Comparison of ENCODE assay signal across 15 cellular contexts in the genomic region with DNA sequence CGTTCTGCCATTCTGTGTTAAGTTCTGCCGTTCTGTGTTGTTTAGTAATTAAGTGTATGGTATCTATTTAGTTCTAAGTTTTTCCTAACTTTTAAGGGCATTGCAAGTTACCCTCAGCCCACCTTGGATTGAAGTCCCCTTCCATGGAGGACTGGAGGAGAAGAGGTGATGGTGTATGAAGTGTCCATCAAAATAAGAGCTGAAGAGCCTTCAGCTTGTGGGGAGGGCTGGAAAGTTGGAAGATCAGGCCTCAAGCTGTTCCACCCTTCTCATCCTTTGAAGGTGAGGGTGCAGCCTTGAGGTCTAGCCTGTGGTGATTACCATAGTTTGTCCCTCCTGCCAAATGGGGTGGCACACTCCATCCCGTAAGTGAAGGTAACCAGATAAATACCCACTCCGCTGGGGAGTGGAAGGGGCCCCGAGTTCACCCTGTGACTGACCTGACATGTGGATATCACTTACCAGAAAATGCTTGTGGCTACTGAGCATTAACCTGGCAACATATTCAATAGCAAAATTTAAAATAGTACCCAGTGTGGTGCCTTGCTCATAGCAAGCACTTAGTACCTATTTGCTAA.
A peak's percentile ranks its signal among the peaks of the same experiment; 100 is the strongest.
DNase-seq lines count a peak whose midpoint lies in the region; ATAC-seq and TF ChIP-seq lines count a peak whose summit lies in the region.
"Had no signal": no experiment of that assay in that cellular context is flagged by ENCODE, and none has a peak within 500 bp of the region (broad histone marks: within the 10 kb centered on the region; RNA-seq: fewer than 3 reads in every experiment).

No MANE protein-coding gene starts in this region.

- intact Hi-C loops in Caco-2 (cut with micrococcal nuclease; ENCODE audit: unreplicated experiment) (no loop called here), OCI-LY7 (cut with micrococcal nuclease; ENCODE audit: unreplicated experiment) (no loop called here)
- intact Hi-C loops in naive thymus-derived CD4-positive, alpha-beta T cell (cut with micrococcal nuclease): loop anchor here (1.0 to 10.0 kb wide), 3 partner anchors 7 to 645 kb away; partner anchors contain the start of genes CLHC1 (in 1 of the 2), RPS27A (in 1 of the 2) and RTN4 (in 1 of the 2)

- H3K27ac ChIP-seq in SK-N-SH (ENCODE audit: low read depth in 2 of 2, low read length in 1 of 2) (peak overlapping the region; percentile 27 to 81; a peak in 3 of 4 replicates), OCI-LY7 (ENCODE audit: low read depth, low read length, poor library complexity, severe bottlenecking) (no peak overlapping the region)
- H3K27ac ChIP-seq in naive thymus-derived CD4-positive, alpha-beta T cell (ENCODE audit: low read depth, low read length): peak overlapping the region; percentile 70
- H3K27ac ChIP-seq: 22Rv1 had no signal

- peaks cover 66% of the 10 kb centered on the region for H3K36me3 Mint-ChIP-seq in Caco-2 (ENCODE audit: insufficient read depth, unreplicated experiment)
- H3K36me3 Mint-ChIP-seq in activated naive CD8-positive, alpha-beta T cell treated with anti-CD3 and anti-CD28 coated beads, Interleukin-2, amount 10 ng/mL, durations not matched to agents 7 days and 5 days: peaks cover 9% of the 10 kb centered on the region
- H3K36me3 Mint-ChIP-seq in naive thymus-derived CD4-positive, alpha-beta T cell: peaks cover 0 to 13% (median 0%) of the 10 kb centered on the region in 5 donors

- H3K4me1 Mint-ChIP-seq in Caco-2 (ENCODE audit: low read depth, unreplicated experiment): peaks cover 51% of the 10 kb centered on the region
- H3K4me1 Mint-ChIP-seq in activated naive CD8-positive, alpha-beta T cell treated with anti-CD3 and anti-CD28 coated beads, Interleukin-2, amount 10 ng/mL, durations not matched to agents 7 days and 5 days: peaks cover 77% of the 10 kb centered on the region
- H3K4me1 Mint-ChIP-seq in naive thymus-derived CD4-positive, alpha-beta T cell: peaks cover 70 to 100% (median 97%) of the 10 kb centered on the region in 7 donors

- H3K79me2 ChIP-seq in SK-N-SH (ENCODE audit: insufficient read depth) (peaks cover 99% of the 10 kb centered on the region), OCI-LY7 (ENCODE audit: insufficient read depth, low read depth, low read length) (peaks cover 93% of the 10 kb centered on the region)

- H3K9me2 ChIP-seq in SK-N-SH (no peaks in the 10 kb centered on the region), OCI-LY7 (ENCODE audit: insufficient read depth, low read length) (no peaks in the 10 kb centered on the region)

- H3K36me3 ChIP-seq in SK-N-SH (replicated peaks in 1 of 2; ENCODE audit: control insufficient read depth in 1 of 2, insufficient read depth in 2 of 2, low read length in 1 of 2) (peaks cover 4 to 14% of the 10 kb centered on the region in 2 experiments), Caco-2 (ENCODE audit: control insufficient read depth, insufficient read depth, low read length) (no peaks in the 10 kb centered on the region), OCI-LY7 (ENCODE audit: insufficient read depth, low read length) (no peaks in the 10 kb centered on the region)
- no peaks in the 10 kb centered on the region for H3K36me3 ChIP-seq in naive thymus-derived CD4-positive, alpha-beta T cell (ENCODE audit: control insufficient read depth in 2 of 3, insufficient read depth in 3 of 3, low read length in 3 of 3)

- no peak overlapping the region for H3K4me3 ChIP-seq in SK-N-SH (ENCODE audit: low read depth in 2 of 2, low read length in 1 of 2)
- H3K4me3 ChIP-seq in Caco-2 (ENCODE audit: low read depth, low read length): no peak overlapping the region
- no peak overlapping the region for H3K4me3 ChIP-seq in naive thymus-derived CD4-positive, alpha-beta T cell (ENCODE audit: low read length)
- no peak overlapping the region for H3K4me3 ChIP-seq in OCI-LY7 (ENCODE audit: low read depth, low read length, poor library complexity, severe bottlenecking)
- H3K4me3 ChIP-seq: PC-9, skin epidermis had no signal

- H3K4me1 ChIP-seq in SK-N-SH (ENCODE audit: control insufficient read depth in 1 of 2, insufficient read depth in 2 of 2, low read depth in 1 of 2, low read length in 1 of 2) (peaks cover 39 to 41% of the 10 kb centered on the region in 2 experiments; a peak in 3 of 4 replicates), Caco-2 (peaks cover 29% of the 10 kb centered on the region), OCI-LY7 (ENCODE audit: insufficient read depth, low read length, poor library complexity, severe bottlenecking) (peaks cover 83% of the 10 kb centered on the region)
- peaks cover 75 to 93% of the 10 kb centered on the region in 2 donors for H3K4me1 ChIP-seq in naive thymus-derived CD4-positive, alpha-beta T cell (ENCODE audit: control insufficient read depth in 2 of 2, insufficient read depth in 2 of 2, low read length in 2 of 2)

- no peak overlapping the region for H3K4me3 Mint-ChIP-seq in Caco-2 (ENCODE audit: unreplicated experiment)
- peak overlapping the region; percentile 42 for H3K4me3 Mint-ChIP-seq in activated naive CD8-positive, alpha-beta T cell treated with anti-CD3 and anti-CD28 coated beads, Interleukin-2, amount 10 ng/mL, durations not matched to agents 7 days and 5 days
- peak overlapping the region; percentile 46 to 93 (median 72) for H3K4me3 Mint-ChIP-seq in naive thymus-derived CD4-positive, alpha-beta T cell

- no peaks in the 10 kb centered on the region for H3K27me3 Mint-ChIP-seq in Caco-2 (ENCODE audit: insufficient read depth, unreplicated experiment)
- H3K27me3 Mint-ChIP-seq in activated naive CD8-positive, alpha-beta T cell treated with anti-CD3 and anti-CD28 coated beads, Interleukin-2, amount 10 ng/mL, durations not matched to agents 7 days and 5 days: no peaks in the 10 kb centered on the region
- no peaks in the 10 kb centered on the region for H3K27me3 Mint-ChIP-seq in naive thymus-derived CD4-positive, alpha-beta T cell

- WGBS in SK-N-SH (ENCODE audit: low lambda C conversion rate): 96% methylated on average over 5 of the region's 5 CpGs

- TF ChIP-seq EP300 in SK-N-SH (IDR thresholded peaks at IDR 0.05; ENCODE audit: borderline replicate concordance in 1 of 2, low read depth in 1 of 2, low read length in 1 of 2): no peak

- no peak overlapping the region for H3K4me2 ChIP-seq in SK-N-SH
- H3K4me2 ChIP-seq in OCI-LY7 (ENCODE audit: low read length): no peak overlapping the region; the same call in 1 of the 2 replicates
- H3K4me2 ChIP-seq: PC-9 had no signal

- peak overlapping the region; percentile 50 for H3K27ac Mint-ChIP-seq in Caco-2 (ENCODE audit: unreplicated experiment)
- H3K27ac Mint-ChIP-seq in activated naive CD8-positive, alpha-beta T cell treated with anti-CD3 and anti-CD28 coated beads, Interleukin-2, amount 10 ng/mL, durations not matched to agents 7 days and 5 days: peak overlapping the region; percentile 81
- H3K27ac Mint-ChIP-seq in naive thymus-derived CD4-positive, alpha-beta T cell: peak overlapping the region; percentile 12 to 98 (median 96)

- ATAC-seq in SK-N-SH treated with all-trans-retinoic acid at 6 μM for 48 hours: no peak
- ATAC-seq in activated naive CD8-positive, alpha-beta T cell treated with anti-CD3 and anti-CD28 coated beads, Interleukin-2, amount 10 ng/mL, durations not matched to agents 7 days and 5 days (ENCODE audit: low read depth): no peak
- no peak for ATAC-seq in naive thymus-derived CD4-positive, alpha-beta T cell

- H3K9me3 Mint-ChIP-seq in Caco-2 (ENCODE audit: unreplicated experiment): no peaks in the 10 kb centered on the region
- H3K9me3 Mint-ChIP-seq in activated naive CD8-positive, alpha-beta T cell treated with anti-CD3 and anti-CD28 coated beads, Interleukin-2, amount 10 ng/mL, durations not matched to agents 7 days and 5 days: no peaks in the 10 kb centered on the region
- H3K9me3 Mint-ChIP-seq in naive thymus-derived CD4-positive, alpha-beta T cell: peaks cover 0 to 1% (median 0%) of the 10 kb centered on the region in 11 donors

- POLR2A ChIA-PET in SK-N-SH (lab: Yijun Ruan, JAX) (no interaction called here), Caco-2 (lab: Charles Lee) (no interaction called here), OCI-LY7 (lab: Charles Lee) (interaction anchor here (0.9 to 1.4 kb wide), 3 partner anchors 10 to 40 kb away, joined by 3 to 4 read pairs (median 4); no protein-coding TSS in a partner anchor)
- POLR2A ChIA-PET in activated naive CD8-positive, alpha-beta T cell treated with anti-CD3 and anti-CD28 coated beads, Interleukin-2, amount 10 ng/mL, durations not matched to agents 7 days and 5 days (lab: Charles Lee): interaction anchor here (0.9 to 1.4 kb wide), 3 partner anchors 10 to 29 kb away, joined by 3 to 6 read pairs (median 3); no protein-coding TSS in a partner anchor
- POLR2A ChIA-PET in naive thymus-derived CD4-positive, alpha-beta T cell (lab: Charles Lee): interaction anchor here (0.6 to 4.2 kb wide), 6 partner anchors 8 to 29 kb away, joined by 3 to 33 read pairs (median 10); no protein-coding TSS in a partner anchor

- H4K20me1 ChIP-seq in SK-N-SH (ENCODE audit: insufficient read depth): peaks cover 65% of the 10 kb centered on the region
- H4K20me1 ChIP-seq in OCI-LY7 (ENCODE audit: insufficient read depth, low read length): peaks cover 11% of the 10 kb centered on the region; the same call in 1 of the 2 replicates

- H3K27me3 ChIP-seq in SK-N-SH (ENCODE audit: insufficient read depth) (no peaks in the 10 kb centered on the region), Caco-2 (replicated peaks; ENCODE audit: control insufficient read depth, insufficient read depth, low read length) (no peaks in the 10 kb centered on the region)
- no peaks in the 10 kb centered on the region for H3K27me3 ChIP-seq in naive thymus-derived CD4-positive, alpha-beta T cell (ENCODE audit: control insufficient read depth in 2 of 2, insufficient read depth in 2 of 2, low read length in 2 of 2)

- TF ChIP-seq CTCF in SK-N-SH (IDR thresholded peaks at IDR 0.05) (no peak), Caco-2 (IDR thresholded peaks at IDR 0.05; ENCODE audit: insufficient read depth in 1 of 2, low read depth in 1 of 2, low read length in 1 of 2, severe bottlenecking in 1 of 2, unreplicated experiment in 1 of 2) (no peak), OCI-LY7 (conservative IDR thresholded peaks at IDR 0.05; ENCODE audit: low read length) (no peak)

- DNase-seq in SK-N-SH: no peak
- no peak for DNase-seq in Caco-2
- no peak for DNase-seq in activated naive CD8-positive, alpha-beta T cell treated with anti-CD3 and anti-CD28 coated beads, Interleukin-2, amount 10 ng/mL, durations not matched to agents 7 days and 5 days
- no peak for DNase-seq in naive thymus-derived CD4-positive, alpha-beta T cell
- no peak for DNase-seq in mesenteric fat pad (ENCODE audit: low spot score)
- no peak for DNase-seq in OCI-LY7 (ENCODE audit: low spot score)
- no peak for DNase-seq in iPS-NIHi11 (ENCODE audit: low spot score)
- DNase-seq: hippocampal formation, NCI-H1694, NCI-H510A, occipital lobe, PC-9 had no signal

- H2AFZ ChIP-seq in SK-N-SH (ENCODE audit: low read depth) (no peak overlapping the region), OCI-LY7 (ENCODE audit: low read length) (no peak overlapping the region)
- H2AFZ ChIP-seq: PC-9 had no signal

- BruUV-seq in Caco-2 (replicated peaks; lab: Mats Ljungman, UMichigan): no TSS peak
- no TSS peak for BruUV-seq in OCI-LY7 (replicated peaks; lab: Mats Ljungman, UMichigan)

- CTCF ChIA-PET in SK-N-SH (lab: Yijun Ruan, JAX): interaction anchor here (0.8 to 1.5 kb wide), 3 partner anchors 23 to 117 kb away, joined by 3 read pairs; no protein-coding TSS in a partner anchor
- CTCF ChIA-PET in Caco-2 (lab: Charles Lee): no interaction called here
- CTCF ChIA-PET in naive thymus-derived CD4-positive, alpha-beta T cell (lab: Charles Lee): interaction anchor here (1.5 to 1.8 kb wide), 2 partner anchors 10 to 13 kb away, joined by 3 to 5 read pairs; no protein-coding TSS in a partner anchor
- CTCF ChIA-PET in OCI-LY7 (lab: Charles Lee; ENCODE audit: unreplicated experiment): no interaction called here

- no peak overlapping the region for H3K9ac ChIP-seq in SK-N-SH

- H3K9me3 ChIP-seq in SK-N-SH (no peaks in the 10 kb centered on the region), Caco-2 (no peaks in the 10 kb centered on the region), OCI-LY7 (ENCODE audit: low read length) (no peaks in the 10 kb centered on the region)
- no peaks in the 10 kb centered on the region for H3K9me3 ChIP-seq in naive thymus-derived CD4-positive, alpha-beta T cell (ENCODE audit: control insufficient read depth in 2 of 3, low read length in 3 of 3)

- TF ChIP-seq RAD21 in SK-N-SH (IDR thresholded peaks at IDR 0.05; ENCODE audit: low read length): no peak

- H3F3A ChIP-seq in SK-N-SH (replicated peaks; ENCODE audit: insufficient read depth): peaks cover 11% of the 10 kb centered on the region

Comparison
In these comparisons a context has a peak if more than half of its experiments do, and no peak if none do; other contexts are left out.
1. CTCF ChIA-PET loops: an anchor here in SK-N-SH (0.8 to 1.5 kb wide) and naive thymus-derived CD4-positive, alpha-beta T cell (1.5 to 1.8 kb wide); none called in Caco-2 and OCI-LY7.
2. POLR2A ChIA-PET loops: an anchor here in activated naive CD8-positive, alpha-beta T cell treated with anti-CD3 and anti-CD28 coated beads, Interleukin-2, amount 10 ng/mL, durations not matched to agents 7 days and 5 days (0.9 to 1.4 kb wide), naive thymus-derived CD4-positive, alpha-beta T cell (0.6 to 4.2 kb wide) and OCI-LY7 (0.9 to 1.4 kb wide); none called in SK-N-SH and Caco-2.
3. intact Hi-C loops: an anchor here in naive thymus-derived CD4-positive, alpha-beta T cell (1.0 to 10.0 kb wide); none called in Caco-2 and OCI-LY7.